In genomic region chr10:12377891-12378290, GRCh38 we compare ENCODE assay signal across 28 cellular contexts. TPM values are rescaled to one million over a fixed set of nuclear protein-coding genes. Genes with fewer than 3 reads are reported as not detected.
DNase-seq lines count a peak whose midpoint lies in the region; ATAC-seq and TF ChIP-seq lines count a peak whose summit lies in the region.
"Had no signal": no experiment of that assay in that cellular context is flagged by ENCODE, and none has a peak within 500 bp of the region (broad histone marks: within the 10 kb centered on the region; RNA-seq: fewer than 3 reads in every experiment).

No MANE protein-coding gene starts in this region.

- H3K27me3 ChIP-seq in esophagus muscularis mucosa (no peaks in the 10 kb centered on the region), sigmoid colon (no peaks in the 10 kb centered on the region)
- H3K27me3 ChIP-seq: Peyer's patch had no signal

- H3K36me3 Mint-ChIP-seq in natural killer cell, result no peaks in the 10 kb centered on the region
- H3K36me3 Mint-ChIP-seq in natural killer cell treated with Interleukin-12 subunit alpha and Interleukin-12 subunit beta and Interleukin-15 and Interleukin-18, amount 100 ng/mL, for 72 hours, result no peaks in the 10 kb centered on the region

- H3K9me3 ChIP-seq in esophagus muscularis mucosa (no peaks in the 10 kb centered on the region), sigmoid colon (no peaks in the 10 kb centered on the region)
- H3K9me3 ChIP-seq: A549, Peyer's patch had no signal

- H3K4me3 ChIP-seq in esophagus muscularis mucosa (no peak overlapping the region), sigmoid colon (no peak overlapping the region)
- H3K4me3 ChIP-seq: A549, GM12878, Peyer's patch had no signal

- WGBS in esophagus muscularis mucosa, result 85% methylated on average over 5 of the region's 5 CpGs
- 81 to 85% methylated on average over 5 of the region's 5 CpGs for WGBS in sigmoid colon, 2 donors

- H3K27ac Mint-ChIP-seq in natural killer cell, result no peak overlapping the region
- peak overlapping the region in 1 of 2 donors; percentile 27 for H3K27ac Mint-ChIP-seq in natural killer cell treated with Interleukin-12 subunit alpha and Interleukin-12 subunit beta and Interleukin-15 and Interleukin-18, amount 100 ng/mL, for 72 hours

- H3K4me1 ChIP-seq in esophagus muscularis mucosa (peaks cover 0 to 32% (median 23%) of the 10 kb centered on the region in 4 donors), sigmoid colon (peaks cover 0 to 20% (median 16%) of the 10 kb centered on the region in 4 donors)
- H3K4me1 ChIP-seq: A549, Peyer's patch had no signal

- TF ChIP-seq EP300 in esophagus muscularis mucosa (IDR thresholded peaks at IDR 0.05), result no peak
- TF ChIP-seq EP300 in sigmoid colon (IDR thresholded peaks at IDR 0.05), result no peak

- no peaks in the 10 kb centered on the region for H3K9me3 Mint-ChIP-seq in natural killer cell
- H3K9me3 Mint-ChIP-seq in natural killer cell treated with Interleukin-12 subunit alpha and Interleukin-12 subunit beta and Interleukin-15 and Interleukin-18, amount 100 ng/mL, for 72 hours, result no peaks in the 10 kb centered on the region
- H3K9me3 Mint-ChIP-seq: CD4-positive, alpha-beta memory T cell had no signal

- intact Hi-C loops in natural killer cell (cut with micrococcal nuclease), result no loop called here
- intact Hi-C loops in esophagus muscularis mucosa (cut with DNase I), result no loop called here
- intact Hi-C loops in sigmoid colon (cut with DNase I), result no loop called here

- DNase-seq in natural killer cell (peak; percentile 7), esophagus muscularis mucosa (ENCODE audit: extremely low spot score) (no peak), sigmoid colon (no peak), NCI-H1417 treated with DMSO at 0.1 percent for 48 hours (lab: John Stamatoyannopoulos, UW) (no peak), NCI-H187 (lab: John Stamatoyannopoulos, UW) (no peak)
- DNase-seq in natural killer cell treated with Interleukin-12 subunit alpha and Interleukin-12 subunit beta and Interleukin-15 and Interleukin-18, amount 100 ng/mL, for 72 hours (ENCODE audit: low spot score), result no peak
- DNase-seq in stimulated activated CD4-positive, alpha-beta T cell treated with anti-CD3 and anti-CD28 coated beads, Interleukin-4, amount 100 ng/mL, for 24 hours, result no peak
- DNase-seq: AML-193; C1 segment of cervical spinal cord; CD4-positive, alpha-beta memory T cell; COR-L47; DMS79; EL; GDM1; HCEC 1CT; IMR-90; MM.1S; NCI-H1694; NCI-H2081; NCI-H2227 treated with DMSO at 0.1 percent for 48 hours; NCI-H510A; NCI-H69; OCI-M1; Peyer's patch; SHP77 treated with DMSO at 0.1 percent for 48 hours had no signal

- H3K4me1 Mint-ChIP-seq in natural killer cell, result peaks cover 8 to 15% of the 10 kb centered on the region in 2 donors
- peaks cover 0 to 5% of the 10 kb centered on the region in 2 donors for H3K4me1 Mint-ChIP-seq in natural killer cell treated with Interleukin-12 subunit alpha and Interleukin-12 subunit beta and Interleukin-15 and Interleukin-18, amount 100 ng/mL, for 72 hours (ENCODE audit: low read depth in 2 of 2)

- no peak overlapping the region for H3K4me3 Mint-ChIP-seq in natural killer cell
- no peak overlapping the region for H3K4me3 Mint-ChIP-seq in natural killer cell treated with Interleukin-12 subunit alpha and Interleukin-12 subunit beta and Interleukin-15 and Interleukin-18, amount 100 ng/mL, for 72 hours
- H3K4me3 Mint-ChIP-seq: CD4-positive, alpha-beta memory T cell had no signal

- TF ChIP-seq POLR2A in esophagus muscularis mucosa (IDR thresholded peaks at IDR 0.05; ENCODE audit: low read depth) (no peak), sigmoid colon (IDR thresholded peaks at IDR 0.05) (no peak)

- no peak for ATAC-seq in natural killer cell
- no peak for ATAC-seq in natural killer cell treated with Interleukin-12 subunit alpha and Interleukin-12 subunit beta and Interleukin-15 and Interleukin-18, amount 100 ng/mL, for 72 hours
- ATAC-seq: A549, GM12878 had no signal

- TF ChIP-seq CTCF in natural killer cell (IDR thresholded peaks at IDR 0.05) (no peak), esophagus muscularis mucosa (IDR thresholded peaks at IDR 0.05) (no peak), sigmoid colon (IDR thresholded peaks at IDR 0.05) (no peak)

- H3K36me3 ChIP-seq in esophagus muscularis mucosa (no peaks in the 10 kb centered on the region), sigmoid colon (no peaks in the 10 kb centered on the region)
- H3K36me3 ChIP-seq: Peyer's patch had no signal

- peak overlapping the region; percentile 29 to 72 (median 55) for H3K27ac ChIP-seq in esophagus muscularis mucosa (replicated peaks in 1 of 4)
- H3K27ac ChIP-seq in sigmoid colon, result peak overlapping the region in 3 of 4 donors; percentile 41 to 64 (median 43)
- H3K27ac ChIP-seq: A549, KMS-11, Peyer's patch had no signal

- H3K27me3 Mint-ChIP-seq in natural killer cell (ENCODE audit: low read depth in 2 of 2), result no peaks in the 10 kb centered on the region
- H3K27me3 Mint-ChIP-seq in natural killer cell treated with Interleukin-12 subunit alpha and Interleukin-12 subunit beta and Interleukin-15 and Interleukin-18, amount 100 ng/mL, for 72 hours, result no peaks in the 10 kb centered on the region
- H3K27me3 Mint-ChIP-seq: CD4-positive, alpha-beta memory T cell had no signal

RNA-seq across cellular contexts. Expression of gene CAMK1D, which starts 28.5 kb away (rescaled TPM):
- total RNA-seq in natural killer cell (10 to 100 TPM; 44.2 to 56.4 (median 49.7) TPM), esophagus muscularis mucosa (10 to 100 TPM in 2 of 4 donors, 1 to 10 TPM in 2; 8.4 to 15.4 (median 11.3) TPM), sigmoid colon (10 to 100 TPM in 1 of 4 donors, 1 to 10 TPM in 3; 7.2 to 10.2 (median 8.7) TPM)
- total RNA-seq in natural killer cell treated with Interleukin-12 subunit alpha and Interleukin-12 subunit beta and Interleukin-15 and Interleukin-18, amount 100 ng/mL, for 72 hours, result 10 to 100 TPM; 16.3 to 36.9 TPM
- 10 to 100 TPM in 1 of 3 donors, 1 to 10 TPM in 2; 7.2 to 11.5 (median 7.6) TPM for polyA plus RNA-seq in sigmoid colon
